9 cellular contexts compared by ENCODE assay signal in the genomic region with DNA sequence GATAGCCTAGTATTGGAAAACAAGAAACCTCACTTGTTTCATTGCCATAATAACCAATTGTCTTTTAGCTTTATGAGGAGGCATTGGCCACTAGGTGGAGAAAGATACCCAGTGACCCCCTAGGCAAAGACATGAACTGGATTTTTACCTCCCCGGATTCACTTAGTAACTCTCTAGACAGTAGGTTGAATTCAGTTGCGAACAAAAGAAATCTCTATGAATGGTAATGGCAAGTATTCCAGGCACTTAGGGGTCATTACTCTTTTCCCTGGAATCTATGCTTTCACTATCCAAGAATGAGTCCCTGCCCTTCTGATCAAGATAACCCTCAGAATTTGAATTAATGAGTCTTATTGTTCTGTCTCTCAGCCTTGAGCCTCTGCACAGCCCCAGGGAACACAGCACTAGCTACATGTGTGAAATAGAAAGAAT. TPM values are rescaled to one million over a fixed set of nuclear protein-coding genes. Genes with fewer than 3 reads are reported as not detected.
DNase-seq lines count a peak whose midpoint lies in the region; ATAC-seq and TF ChIP-seq lines count a peak whose summit lies in the region.
"Had no signal": no experiment of that assay in that cellular context is flagged by ENCODE, and none has a peak within 500 bp of the region (broad histone marks: within the 10 kb centered on the region; RNA-seq: fewer than 3 reads in every experiment).

No MANE protein-coding gene starts in this region.

- H3K4me2 ChIP-seq in mammary epithelial cell (ENCODE audit: insufficient read depth, low read depth, low read length): peak overlapping the region; percentile 33

- in situ Hi-C loops in mammary epithelial cell (cut with MboI; ENCODE audit: low sequenced_read_pairs in 2 of 2): loop anchor here (5.0 kb wide), 1 partner anchor 103 kb away; no protein-coding TSS in a partner anchor

- H3K27me3 ChIP-seq in mammary epithelial cell (ENCODE audit: insufficient read depth, low read length): no peaks in the 10 kb centered on the region

- H4K20me1 ChIP-seq in mammary epithelial cell (ENCODE audit: insufficient read depth, low read length): no peaks in the 10 kb centered on the region

- dilution Hi-C loops in mammary epithelial cell (cut with HindIII; ENCODE audit: low sequenced_read_pairs): no loop called here

- POLR2A ChIA-PET in activated CD8-positive, alpha-beta T cell treated with anti-CD3 and anti-CD28 coated beads for 36 hours (lab: Charles Lee): no interaction called here
- POLR2A ChIA-PET in activated CD8-positive, alpha-beta T cell treated with anti-CD3 and anti-CD28 coated beads, Interleukin-2, amount 10 ng/mL, durations not matched to agents 7 days and 5 days (lab: Charles Lee): no interaction called here

- H3K79me2 ChIP-seq in mammary epithelial cell (ENCODE audit: insufficient read depth, low read length): no peaks in the 10 kb centered on the region

- BruUV-seq in mammary epithelial cell (replicated peaks; lab: Mats Ljungman, UMichigan): no TSS peak

- peak; percentile 27 for TF ChIP-seq CTCF in activated CD8-positive, alpha-beta T cell treated with anti-CD3 and anti-CD28 coated beads for 36 hours (IDR thresholded peaks at IDR 0.05)
- peak; percentile 76 to 79 for TF ChIP-seq CTCF in mammary epithelial cell (conservative IDR thresholded peaks at IDR 0.05 in 1 of 2, IDR thresholded peaks at IDR 0.05 in 1 of 2; ENCODE audit: extremely low read depth in 1 of 2, insufficient read depth in 1 of 2, low read depth in 1 of 2, low read length in 2 of 2)

- no peaks in the 10 kb centered on the region for H3K9me3 Mint-ChIP-seq in activated CD8-positive, alpha-beta T cell treated with anti-CD3 and anti-CD28 coated beads for 36 hours
- no peaks in the 10 kb centered on the region for H3K9me3 Mint-ChIP-seq in activated CD8-positive, alpha-beta T cell treated with anti-CD3 and anti-CD28 coated beads, Interleukin-2, amount 10 ng/mL, durations not matched to agents 7 days and 5 days (ENCODE audit: insufficient read depth)

- intact Hi-C loops in activated CD8-positive, alpha-beta T cell treated with anti-CD3 and anti-CD28 coated beads for 36 hours (cut with micrococcal nuclease): loop anchor here (10.0 kb wide), 1 partner anchor 100 kb away; no protein-coding TSS in a partner anchor
- intact Hi-C loops in mammary epithelial cell (cut with micrococcal nuclease): loop anchor here (1.0 to 10.0 kb wide), 5 partner anchors 102 to 995 kb away; no protein-coding TSS in a partner anchor

- no peak for ATAC-seq in activated CD8-positive, alpha-beta T cell treated with anti-CD3 and anti-CD28 coated beads for 36 hours
- ATAC-seq in activated CD8-positive, alpha-beta T cell treated with anti-CD3 and anti-CD28 coated beads, Interleukin-2, amount 10 ng/mL, durations not matched to agents 7 days and 5 days: no peak
- ATAC-seq in left lobe of liver: peak; percentile 47
- no peak for ATAC-seq in HG03139 (IDR thresholded peaks at IDR 0.05; ENCODE audit: unreplicated experiment)
- ATAC-seq in GM21529 (IDR thresholded peaks at IDR 0.05; ENCODE audit: unreplicated experiment): no peak

- no peak overlapping the region for H3K4me3 Mint-ChIP-seq in activated CD8-positive, alpha-beta T cell treated with anti-CD3 and anti-CD28 coated beads for 36 hours
- H3K4me3 Mint-ChIP-seq in activated CD8-positive, alpha-beta T cell treated with anti-CD3 and anti-CD28 coated beads, Interleukin-2, amount 10 ng/mL, durations not matched to agents 7 days and 5 days: no peak overlapping the region
- H3K4me3 Mint-ChIP-seq: CD4-positive, CD25-positive, alpha-beta regulatory T cell had no signal

- 28% methylated on average over 2 of the region's 2 CpGs for WGBS in mammary epithelial cell (ENCODE audit: low coverage, missing lambda C conversion rate)

- DNase-seq in activated CD8-positive, alpha-beta T cell treated with anti-CD3 and anti-CD28 coated beads for 36 hours: no peak
- DNase-seq in activated CD8-positive, alpha-beta T cell treated with anti-CD3 and anti-CD28 coated beads, Interleukin-2, amount 10 ng/mL, durations not matched to agents 7 days and 5 days: no peak
- DNase-seq in NCI-H226 (peak; percentile 94), mammary epithelial cell (peak; percentile 91), left lobe of liver (ENCODE audit: low spot score) (no peak)
- DNase-seq in activated effector memory CD4-positive, alpha-beta T cell treated with anti-CD3 and anti-CD28 coated beads, Interleukin-2, amount 50 U/mL, for 16 hours: no peak

- H3K4me1 Mint-ChIP-seq in activated CD8-positive, alpha-beta T cell treated with anti-CD3 and anti-CD28 coated beads for 36 hours (ENCODE audit: low read depth): no peaks in the 10 kb centered on the region
- H3K4me1 Mint-ChIP-seq in activated CD8-positive, alpha-beta T cell treated with anti-CD3 and anti-CD28 coated beads, Interleukin-2, amount 10 ng/mL, durations not matched to agents 7 days and 5 days (ENCODE audit: low read depth): no peaks in the 10 kb centered on the region
- H3K4me1 Mint-ChIP-seq: CD4-positive, CD25-positive, alpha-beta regulatory T cell had no signal

- no peak overlapping the region for H3K9ac ChIP-seq in mammary epithelial cell (ENCODE audit: insufficient read depth, low read length)

- peaks cover 36% of the 10 kb centered on the region for H3K4me1 ChIP-seq in mammary epithelial cell (ENCODE audit: insufficient read depth, low read length)

- H2AFZ ChIP-seq in mammary epithelial cell (ENCODE audit: low read depth, low read length): peak overlapping the region; percentile 40

- peak overlapping the region; percentile 19 for H3K27ac ChIP-seq in mammary epithelial cell (ENCODE audit: insufficient read depth, low read depth, low read length)

- H3K27ac Mint-ChIP-seq in activated CD8-positive, alpha-beta T cell treated with anti-CD3 and anti-CD28 coated beads for 36 hours: no peak overlapping the region
- no peak overlapping the region for H3K27ac Mint-ChIP-seq in activated CD8-positive, alpha-beta T cell treated with anti-CD3 and anti-CD28 coated beads, Interleukin-2, amount 10 ng/mL, durations not matched to agents 7 days and 5 days
- H3K27ac Mint-ChIP-seq: CD4-positive, CD25-positive, alpha-beta regulatory T cell had no signal

- H3K9me3 ChIP-seq in mammary epithelial cell (replicated peaks; ENCODE audit: insufficient read depth, low read length): no peaks in the 10 kb centered on the region

- CTCF ChIA-PET in activated CD8-positive, alpha-beta T cell treated with anti-CD3 and anti-CD28 coated beads for 36 hours (lab: Charles Lee): no interaction called here
- CTCF ChIA-PET in activated CD8-positive, alpha-beta T cell treated with anti-CD3 and anti-CD28 coated beads, Interleukin-2, amount 10 ng/mL, durations not matched to agents 7 days and 5 days (lab: Charles Lee): no interaction called here
- CTCF ChIA-PET in mammary epithelial cell (lab: Charles Lee; ENCODE audit: low non-redundant PET): interaction anchor here (0.5 to 0.7 kb wide), 3 partner anchors 42 to 990 kb away, joined by 3 to 7 read pairs (median 6); no protein-coding TSS in a partner anchor

- no peaks in the 10 kb centered on the region for H3K36me3 ChIP-seq in mammary epithelial cell (ENCODE audit: insufficient read depth, low read length)

- H3K27me3 Mint-ChIP-seq in activated CD8-positive, alpha-beta T cell treated with anti-CD3 and anti-CD28 coated beads for 36 hours: peaks cover 4% of the 10 kb centered on the region
- peaks cover 5% of the 10 kb centered on the region for H3K27me3 Mint-ChIP-seq in activated CD8-positive, alpha-beta T cell treated with anti-CD3 and anti-CD28 coated beads, Interleukin-2, amount 10 ng/mL, durations not matched to agents 7 days and 5 days (ENCODE audit: low read depth)

- H3K36me3 Mint-ChIP-seq in activated CD8-positive, alpha-beta T cell treated with anti-CD3 and anti-CD28 coated beads for 36 hours (ENCODE audit: low read depth): no peaks in the 10 kb centered on the region
- H3K36me3 Mint-ChIP-seq in activated CD8-positive, alpha-beta T cell treated with anti-CD3 and anti-CD28 coated beads, Interleukin-2, amount 10 ng/mL, durations not matched to agents 7 days and 5 days (ENCODE audit: low read depth): no peaks in the 10 kb centered on the region
- H3K36me3 Mint-ChIP-seq: CD4-positive, CD25-positive, alpha-beta regulatory T cell had no signal

- H3K4me3 ChIP-seq in mammary epithelial cell (replicated peaks in 1 of 3; ENCODE audit: insufficient read depth in 1 of 3, low read depth in 2 of 3, low read length in 3 of 3): no peak overlapping the region

RNA-seq across cellular contexts. Expression of gene RHOJ, which starts 29.5 kb away (rescaled TPM):
- total RNA-seq in activated CD8-positive, alpha-beta T cell treated with anti-CD3 and anti-CD28 coated beads for 36 hours: not detected
- total RNA-seq in activated CD8-positive, alpha-beta T cell treated with anti-CD3 and anti-CD28 coated beads, Interleukin-2, amount 10 ng/mL, durations not matched to agents 7 days and 5 days: not detected
- 10 to 100 TPM in 1 of 2 donors, 1 to 10 TPM in 1; 4.5 to 10.5 TPM for total RNA-seq in mammary epithelial cell
- polyA plus RNA-seq in mammary epithelial cell: 11.2 TPM
- 0.93 TPM for polyA minus RNA-seq in mammary epithelial cell
- 1.8 TPM for total RNA-seq in left lobe of liver
- total RNA-seq: CD4-positive, CD25-positive, alpha-beta regulatory T cell had no signal
- polyA plus RNA-seq: CD4-positive, CD25-positive, alpha-beta regulatory T cell had no signal

Comparison
In these comparisons a context has a peak if more than half of its experiments do, and no peak if none do; other contexts are left out.
1. DNase-seq: peak in NCI-H226 (single experiment) and mammary epithelial cell (single experiment); none in activated CD8-positive, alpha-beta T cell treated with anti-CD3 and anti-CD28 coated beads for 36 hours (single experiment), activated CD8-positive, alpha-beta T cell treated with anti-CD3 and anti-CD28 coated beads, Interleukin-2, amount 10 ng/mL, durations not matched to agents 7 days and 5 days (single experiment), left lobe of liver (single experiment) and activated effector memory CD4-positive, alpha-beta T cell treated with anti-CD3 and anti-CD28 coated beads, Interleukin-2, amount 50 U/mL, for 16 hours (single experiment).